In the genomic region with DNA sequence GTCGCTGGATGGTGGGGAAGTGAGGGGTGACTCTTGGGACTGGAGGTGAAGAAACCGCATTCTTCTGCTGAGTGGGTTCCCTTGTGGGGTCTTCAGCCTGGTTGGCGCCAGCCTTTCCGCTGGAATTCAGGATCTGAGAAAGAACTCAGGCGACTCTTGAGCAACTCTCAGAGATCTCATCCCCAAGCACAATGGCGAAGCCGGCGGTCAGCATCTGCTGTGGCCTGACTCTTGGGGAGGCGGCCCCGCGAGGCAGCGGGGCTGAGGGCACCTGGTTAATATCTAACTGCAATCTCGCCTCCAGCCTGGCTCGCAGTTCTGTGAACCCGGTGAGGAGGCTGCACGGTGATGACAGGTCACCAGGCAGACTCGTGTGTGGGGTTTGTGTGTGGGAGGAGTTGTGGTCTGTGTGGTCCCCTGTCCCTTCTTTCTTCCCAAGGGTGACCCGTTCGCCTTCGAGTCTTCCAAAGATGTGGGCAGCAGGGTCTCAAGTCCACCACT, we compare ENCODE assay signal across 8 cellular contexts. TPM values are rescaled to one million over a fixed set of nuclear protein-coding genes. Genes with fewer than 3 reads are reported as not detected.
DNase-seq lines count a peak whose midpoint lies in the region; ATAC-seq lines count a peak whose summit lies in the region.

No MANE protein-coding gene starts in this region.

- peaks cover 48 to 65% of the 10 kb centered on the region in 2 donors for H3K36me3 Mint-ChIP-seq in activated naive CD4-positive, alpha-beta T cell treated with anti-CD3 and anti-CD28 coated beads, Interleukin-2, amount 50 U/mL, for 72 hours

- DNase-seq in DMS79 treated with DMSO at 0.1 percent for 48 hours (lab: John Stamatoyannopoulos, UW) (peak; percentile 22), NOMO-1 treated with DMSO at 0.1 percent for 48 hours (lab: John Stamatoyannopoulos, UW; ENCODE audit: unreplicated experiment) (peak; percentile 3), left cardiac atrium (peak; percentile 31), posterior vena cava (ENCODE audit: low spot score) (peak; percentile 86), NCI-H2171 treated with DMSO at 0.1 percent for 48 hours (lab: John Stamatoyannopoulos, UW) (no peak), NCI-H2171 (lab: John Stamatoyannopoulos, UW) (no peak)
- peak; percentile 19 to 65 for DNase-seq in activated naive CD4-positive, alpha-beta T cell treated with anti-CD3 and anti-CD28 coated beads, Interleukin-2, amount 50 U/mL, for 72 hours (ENCODE audit: low spot score in 2 of 2)

- H3K9me3 Mint-ChIP-seq in activated naive CD4-positive, alpha-beta T cell treated with anti-CD3 and anti-CD28 coated beads, Interleukin-2, amount 50 U/mL, for 72 hours: peaks cover 19 to 36% of the 10 kb centered on the region in 2 donors

- intact Hi-C loops in left cardiac atrium (cut with DNase I): loop anchor here in 1 of 2 donors (10.0 kb wide), 1 partner anchor 73 kb away; no protein-coding TSS in a partner anchor
- intact Hi-C loops in posterior vena cava (cut with DNase I): no loop called here

- peak; percentile 27 for ATAC-seq in GM21717 (IDR thresholded peaks at IDR 0.05; ENCODE audit: unreplicated experiment)
- peak in 1 of 2 donors; percentile 13 for ATAC-seq in activated naive CD4-positive, alpha-beta T cell treated with anti-CD3 and anti-CD28 coated beads, Interleukin-2, amount 50 U/mL, for 72 hours
- ATAC-seq in left cardiac atrium: peak; percentile 10 to 33

- H3K27ac Mint-ChIP-seq in activated naive CD4-positive, alpha-beta T cell treated with anti-CD3 and anti-CD28 coated beads, Interleukin-2, amount 50 U/mL, for 72 hours: peak overlapping the region in 1 of 2 donors; percentile 94

RNA-seq across cellular contexts. Expression of a gene that starts 0.9 kb away (rescaled TPM):
- 10 to 100 TPM in 1 of 2 donors, 1 to 10 TPM in 1; 2.8 to 10.1 TPM for total RNA-seq in activated naive CD4-positive, alpha-beta T cell treated with anti-CD3 and anti-CD28 coated beads, Interleukin-2, amount 50 U/mL, for 72 hours
- 1 to 10 TPM; 4.2 to 4.6 TPM for total RNA-seq in left cardiac atrium
- total RNA-seq in posterior vena cava: 10 to 100 TPM; 11.1 to 16.1 TPM

RNA-seq across cellular contexts. Expression of a gene that starts 28.9 kb away (rescaled TPM):
- 1 to 10 TPM; 3.0 to 7.1 TPM for total RNA-seq in activated naive CD4-positive, alpha-beta T cell treated with anti-CD3 and anti-CD28 coated beads, Interleukin-2, amount 50 U/mL, for 72 hours
- total RNA-seq in left cardiac atrium (1 to 10 TPM; 3.5 to 4.5 TPM), posterior vena cava (1 to 10 TPM; 4.5 to 5.4 TPM)

RNA-seq across cellular contexts. Expression of a gene that starts 30.6 kb away (rescaled TPM):
- total RNA-seq in activated naive CD4-positive, alpha-beta T cell treated with anti-CD3 and anti-CD28 coated beads, Interleukin-2, amount 50 U/mL, for 72 hours: 1 to 10 TPM; 1.3 to 2.2 TPM
- total RNA-seq in left cardiac atrium (1 to 10 TPM; 1.6 to 2.2 TPM), posterior vena cava (1 to 10 TPM; 2.4 to 2.9 TPM)

RNA-seq across cellular contexts. Expression of a gene that starts 46.4 kb away (rescaled TPM):
- 1 to 10 TPM; 8.3 to 10.0 TPM for total RNA-seq in activated naive CD4-positive, alpha-beta T cell treated with anti-CD3 and anti-CD28 coated beads, Interleukin-2, amount 50 U/mL, for 72 hours
- 1 to 10 TPM; 5.4 to 6.3 TPM for total RNA-seq in left cardiac atrium
- 10 to 100 TPM in 1 of 2 donors, 1 to 10 TPM in 1; 8.8 to 10.5 TPM for total RNA-seq in posterior vena cava

Comparison
In these comparisons a context has a peak if more than half of its experiments do, and no peak if none do; other contexts are left out.
1. DNase-seq: peak in DMS79 treated with DMSO at 0.1 percent for 48 hours (single experiment), NOMO-1 treated with DMSO at 0.1 percent for 48 hours (single experiment), activated naive CD4-positive, alpha-beta T cell treated with anti-CD3 and anti-CD28 coated beads, Interleukin-2, amount 50 U/mL, for 72 hours (2 of 2), left cardiac atrium (single experiment) and posterior vena cava (single experiment); none in NCI-H2171 treated with DMSO at 0.1 percent for 48 hours (single experiment) and NCI-H2171 (single experiment).